In genomic region chr5:167320019-167320418, GRCh38 we compare ENCODE assay signal across 5 cellular contexts.
"Had no signal": no experiment of that assay in that cellular context is flagged by ENCODE, and none has a peak within 500 bp of the region (broad histone marks: within the 10 kb centered on the region; RNA-seq: fewer than 3 reads in every experiment).

No MANE protein-coding gene starts in this region.

- H3K4me3 ChIP-seq: GM23338, K562 had no signal

- ATAC-seq: K562 had no signal

- DNase-seq: H9, HCEC 1CT, IMR-90 had no signal
